27 cellular contexts compared by ENCODE assay signal in the genomic region with DNA sequence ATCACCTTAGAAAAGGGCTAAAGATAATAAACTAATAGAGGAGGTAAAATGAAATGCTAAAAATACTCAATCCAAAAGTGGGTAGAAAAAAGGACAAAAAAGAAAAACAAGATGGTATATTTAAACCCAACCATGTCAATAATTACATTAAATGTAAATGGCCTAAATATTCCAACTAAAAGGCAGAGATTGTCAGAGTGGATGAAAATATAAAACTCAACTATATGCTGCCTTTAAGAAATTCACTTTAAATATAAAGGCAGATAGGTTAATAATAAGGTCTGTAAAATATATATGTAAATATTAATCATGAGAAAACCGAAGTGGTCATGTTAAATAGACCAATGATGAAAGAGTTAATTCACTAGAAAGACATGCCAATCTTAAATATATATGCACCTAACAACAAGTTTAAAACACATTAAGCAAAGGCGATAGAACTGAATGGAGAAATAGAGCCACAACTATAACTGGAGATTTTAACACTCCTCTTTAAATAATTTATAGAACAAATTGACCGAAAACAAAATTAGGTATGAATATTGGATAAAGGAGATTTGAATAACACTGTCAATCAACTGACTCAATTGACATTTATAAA.
"Had no signal": no experiment of that assay in that cellular context is flagged by ENCODE, and none has a peak within 500 bp of the region (broad histone marks: within the 10 kb centered on the region; RNA-seq: fewer than 3 reads in every experiment).

No MANE protein-coding gene starts in this region.

- ATAC-seq: effector memory CD8-positive, alpha-beta T cell; esophagus mucosa; foreskin keratinocyte; gastrocnemius medialis; gastroesophageal sphincter; heart left ventricle; heart right ventricle had no signal

- H3K9me3 ChIP-seq: esophagus squamous epithelium had no signal

- H2AFZ ChIP-seq: hepatocyte had no signal

- H3K27ac Mint-ChIP-seq: dendritic cell treated with granulocyte-macrophage colony-stimulating factor and Interleukin-4, amounts not matched to agents 40 ng/mL and 50 ng/mL, for 4 days; effector memory CD8-positive, alpha-beta T cell; endodermal cell had no signal

- H3K27ac ChIP-seq: coronary artery, dorsolateral prefrontal cortex, epithelial cell of prostate, esophagus muscularis mucosa, esophagus squamous epithelium, foreskin keratinocyte, gastrocnemius medialis, gastroesophageal sphincter, heart left ventricle, heart right ventricle, hepatocyte had no signal

- H3K4me3 Mint-ChIP-seq: dendritic cell treated with granulocyte-macrophage colony-stimulating factor and Interleukin-4, amounts not matched to agents 40 ng/mL and 50 ng/mL, for 4 days; effector memory CD8-positive, alpha-beta T cell; endodermal cell had no signal

- DNase-seq: cortex of kidney; dermis blood vessel endothelial cell; dorsolateral prefrontal cortex; effector CD4-positive, alpha-beta T cell; effector CD8-positive, alpha-beta T cell; effector memory CD4-positive, alpha-beta T cell; effector memory CD8-positive, alpha-beta T cell; endodermal cell; erythroblast; esophagus squamous epithelium; foreskin fibroblast; foreskin keratinocyte; foreskin melanocyte; gastrocnemius medialis; glutamatergic neuron; head of caudate nucleus; heart left ventricle; heart right ventricle; hippocampal formation had no signal

- H3K4me1 ChIP-seq: esophagus muscularis mucosa, esophagus squamous epithelium, gastrocnemius medialis, gastroesophageal sphincter, heart left ventricle, heart right ventricle had no signal

- H3K4me2 ChIP-seq: hepatocyte had no signal

- H3K36me3 ChIP-seq: esophagus muscularis mucosa, esophagus squamous epithelium, gastrocnemius medialis, gastroesophageal sphincter, heart left ventricle, heart right ventricle had no signal

- FAIRE-seq: endothelial cell of umbilical vein had no signal

- H3K27me3 Mint-ChIP-seq: effector memory CD8-positive, alpha-beta T cell had no signal

- H3K4me3 ChIP-seq: coronary artery, dorsolateral prefrontal cortex, esophagus muscularis mucosa, esophagus squamous epithelium, gastrocnemius medialis, gastroesophageal sphincter, heart left ventricle, heart right ventricle, hepatocyte had no signal

- H3K79me2 ChIP-seq: hepatocyte had no signal

- H3K27me3 ChIP-seq: dorsolateral prefrontal cortex, esophagus muscularis mucosa, esophagus squamous epithelium, gastrocnemius medialis, gastroesophageal sphincter, heart left ventricle, heart right ventricle had no signal
